8 cellular contexts compared by ENCODE assay signal in genomic region chr7:2521952-2522591, GRCh38. TPM values are rescaled to one million over a fixed set of nuclear protein-coding genes. Genes with fewer than 3 reads are reported as not detected.
DNase-seq lines count a peak whose midpoint lies in the region; ATAC-seq, FAIRE-seq and TF ChIP-seq lines count a peak whose summit lies in the region.

No MANE protein-coding gene starts in this region.

- no peaks in the 10 kb centered on the region for H3K27me3 Mint-ChIP-seq in activated naive CD8-positive, alpha-beta T cell treated with anti-CD3 and anti-CD28 coated beads for 36 hours

- ATAC-seq in HG03520 (IDR thresholded peaks at IDR 0.05; ENCODE audit: unreplicated experiment), result no peak
- no peak for ATAC-seq in GM18867 (IDR thresholded peaks at IDR 0.05; ENCODE audit: unreplicated experiment)
- ATAC-seq in aorta (ENCODE audit: low FRiP score), result no peak

- H3K9me3 Mint-ChIP-seq in activated naive CD8-positive, alpha-beta T cell treated with anti-CD3 and anti-CD28 coated beads for 36 hours, result no peaks in the 10 kb centered on the region

- TF ChIP-seq POLR2A in GM12892 (IDR thresholded peaks at IDR 0.05; ENCODE audit: low read depth, low read length), result no peak

- no peaks in the 10 kb centered on the region for H3K9me3 ChIP-seq in SJCRH30 (replicated peaks)
- no peaks in the 10 kb centered on the region for H3K9me3 ChIP-seq in aorta (ENCODE audit: control insufficient read depth, low read length)

- peak overlapping the region; percentile 94 for H3K4me3 Mint-ChIP-seq in activated naive CD8-positive, alpha-beta T cell treated with anti-CD3 and anti-CD28 coated beads for 36 hours

- no peak overlapping the region for H3K27ac ChIP-seq in SJCRH30
- peak overlapping the region; percentile 52 for H3K27ac ChIP-seq in layer of hippocampus (ENCODE audit: low read depth, low read length)
- no peak overlapping the region for H3K27ac ChIP-seq in aorta (ENCODE audit: low read depth in 1 of 2, low read length in 2 of 2)

- H3K36me3 ChIP-seq in SJCRH30, result peaks cover 23% of the 10 kb centered on the region
- no peaks in the 10 kb centered on the region for H3K36me3 ChIP-seq in aorta (ENCODE audit: control insufficient read depth in 1 of 2, insufficient read depth in 2 of 2, low read length in 1 of 2)

- peak; percentile 73 for FAIRE-seq in GM12892 (lab: Jason Lieb, UNC)

- H3K4me1 Mint-ChIP-seq in activated naive CD8-positive, alpha-beta T cell treated with anti-CD3 and anti-CD28 coated beads for 36 hours, result peaks cover 42% of the 10 kb centered on the region

- peak overlapping the region; percentile 63; the same call in 1 of the 2 replicates for H3K4me3 ChIP-seq in SJCRH30
- no peak overlapping the region for H3K4me3 ChIP-seq in aorta (ENCODE audit: low read length in 2 of 2)

- intact Hi-C loops in aorta (cut with DNase I), result no loop called here

- H3K36me3 Mint-ChIP-seq in activated naive CD8-positive, alpha-beta T cell treated with anti-CD3 and anti-CD28 coated beads for 36 hours, result peaks cover 9% of the 10 kb centered on the region

- DNase-seq in GM12892 (ENCODE audit: insufficient read length) (no peak), SJCRH30 (no peak), aorta (no peak)
- DNase-seq in activated naive CD8-positive, alpha-beta T cell treated with anti-CD3 and anti-CD28 coated beads for 36 hours, result peak; percentile 81
- DNase-seq in stimulated activated CD4-positive, alpha-beta T cell treated with anti-CD3 and anti-CD28 coated beads, TNF-alpha, amount 100 ng/mL, for 4 hours (ENCODE audit: low read depth in 3 of 3), result peak in 2 of 3 experiments; percentile 58 to 68

- peak overlapping the region; percentile 87 for H3K27ac Mint-ChIP-seq in activated naive CD8-positive, alpha-beta T cell treated with anti-CD3 and anti-CD28 coated beads for 36 hours

- 40 to 43% methylated on average over 17 of the region's 17 CpGs for WGBS in aorta, 2 donors

- H3K27me3 ChIP-seq in SJCRH30 (no peaks in the 10 kb centered on the region), layer of hippocampus (ENCODE audit: control insufficient read depth, insufficient read depth, low read length) (peaks cover 2% of the 10 kb centered on the region), aorta (ENCODE audit: control insufficient read depth in 1 of 2, insufficient read depth in 2 of 2, low read length in 1 of 2) (peaks cover 0 to 1% of the 10 kb centered on the region in 2 donors)

- H3K4me1 ChIP-seq in SJCRH30 (peaks cover 49% of the 10 kb centered on the region), aorta (ENCODE audit: control insufficient read depth in 1 of 2, insufficient read depth in 2 of 2, low read length in 2 of 2) (no peaks in the 10 kb centered on the region)

RNA-seq across cellular contexts. Expression of gene LFNG, which starts 2.5 kb away (rescaled TPM):
- polyA plus RNA-seq in GM12892 (2012; ENCODE audit: missing spikeins), result 0.17 TPM
- total RNA-seq in SJCRH30 (2014; rRNA removed; shearing (Covaris generic)), result 20.3 and 25.2 TPM in 2 replicates
- 10 to 100 TPM; 21.0 to 25.8 TPM for total RNA-seq in activated naive CD8-positive, alpha-beta T cell treated with anti-CD3 and anti-CD28 coated beads for 36 hours
- 10 to 100 TPM; 14.0 to 30.6 TPM for total RNA-seq in aorta
- polyA plus RNA-seq in aorta, result 1 to 10 TPM; 2.3 to 5.8 TPM

RNA-seq across cellular contexts. Expression of gene BRAT1, which starts 33.3 kb away (rescaled TPM):
- polyA plus RNA-seq in GM12892 (2012; ENCODE audit: missing spikeins), result 7.6 TPM
- 38.5 and 41.5 TPM in 2 replicates for total RNA-seq in SJCRH30 (2014; rRNA removed; shearing (Covaris generic))
- total RNA-seq in activated naive CD8-positive, alpha-beta T cell treated with anti-CD3 and anti-CD28 coated beads for 36 hours, result 10 to 100 TPM; 36.4 to 37.8 TPM
- total RNA-seq in aorta, result 10 to 100 TPM; 14.8 to 24.3 TPM
- polyA plus RNA-seq in aorta, result 10 to 100 TPM; 11.8 to 63.9 TPM

RNA-seq across cellular contexts. Expression of gene IQCE, which starts 36.7 kb away (rescaled TPM):
- 2.7 TPM for polyA plus RNA-seq in GM12892 (2012; ENCODE audit: missing spikeins)
- 5.0 and 5.1 TPM in 2 replicates for total RNA-seq in SJCRH30 (2014; rRNA removed; shearing (Covaris generic))
- total RNA-seq in activated naive CD8-positive, alpha-beta T cell treated with anti-CD3 and anti-CD28 coated beads for 36 hours, result 1 to 10 TPM; 5.4 to 6.1 TPM
- total RNA-seq in aorta, result 10 to 100 TPM; 12.0 to 18.2 TPM
- polyA plus RNA-seq in aorta, result 10 to 100 TPM in 1 of 2 donors, 1 to 10 TPM in 1; 6.1 to 10.5 TPM

RNA-seq across cellular contexts. Expression of gene GRIFIN, which starts 45.9 kb away (rescaled TPM):
- polyA plus RNA-seq in GM12892 (2012; ENCODE audit: missing spikeins), result not detected
- not detected in 2 replicates for total RNA-seq in SJCRH30 (2014; rRNA removed; shearing (Covaris generic))
- total RNA-seq in activated naive CD8-positive, alpha-beta T cell treated with anti-CD3 and anti-CD28 coated beads for 36 hours, result not detected
- total RNA-seq in aorta, result not detected
- polyA plus RNA-seq in aorta, result not detected

Comparison
In these comparisons a context has a peak if more than half of its experiments do, and no peak if none do; other contexts are left out.
1. DNase-seq: peak in activated naive CD8-positive, alpha-beta T cell treated with anti-CD3 and anti-CD28 coated beads for 36 hours (single experiment) and stimulated activated CD4-positive, alpha-beta T cell treated with anti-CD3 and anti-CD28 coated beads, TNF-alpha, amount 100 ng/mL, for 4 hours (2 of 3); none in GM12892 (single experiment), SJCRH30 (0 of 2) and aorta (0 of 2).